In the genomic region with DNA sequence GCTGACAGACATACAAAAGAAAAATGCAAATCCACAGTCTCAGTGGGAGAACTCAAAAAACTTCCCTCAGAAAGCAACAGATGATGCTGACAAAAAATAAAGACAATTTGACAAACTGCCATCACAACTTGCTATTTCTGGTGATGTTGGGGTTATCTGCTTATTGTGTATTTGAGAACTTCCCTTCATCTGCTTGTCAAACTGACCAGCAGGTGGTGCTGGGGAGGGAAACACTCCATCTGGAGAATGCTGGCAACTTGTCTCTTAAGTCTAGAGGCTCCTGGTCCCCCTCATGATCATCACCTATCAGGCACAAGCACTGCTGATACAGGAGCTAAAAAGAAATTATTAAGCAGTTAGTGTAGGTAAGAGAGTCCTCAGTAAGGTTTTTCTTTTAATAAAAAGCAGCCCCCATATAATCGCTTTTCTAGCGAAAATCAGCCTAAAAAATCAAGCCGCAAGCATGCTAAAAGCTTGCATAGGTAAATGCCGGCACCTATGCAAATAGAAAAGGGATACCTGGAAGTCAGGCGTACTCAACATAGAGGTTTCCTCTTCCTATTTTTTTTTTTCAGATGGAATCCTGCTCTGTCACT, we compare ENCODE assay signal across 9 cellular contexts. TPM values are rescaled to one million over a fixed set of nuclear protein-coding genes. Genes with fewer than 3 reads are reported as not detected.
A peak's percentile ranks its signal among the peaks of the same experiment; 100 is the strongest.
DNase-seq lines count a peak whose midpoint lies in the region; ATAC-seq and TF ChIP-seq lines count a peak whose summit lies in the region.
"Had no signal": no experiment of that assay in that cellular context is flagged by ENCODE, and none has a peak within 500 bp of the region (broad histone marks: within the 10 kb centered on the region; RNA-seq: fewer than 3 reads in every experiment).

No MANE protein-coding gene starts in this region.

- H3K27me3 Mint-ChIP-seq in Calu3 (ENCODE audit: unreplicated experiment), result no peaks in the 10 kb centered on the region

- no peak overlapping the region for H3K4me3 ChIP-seq in fibroblast of lung (replicated peaks in 1 of 4; ENCODE audit: control extremely low read depth in 1 of 4, insufficient read depth in 1 of 4, low read depth in 3 of 4, low read length in 4 of 4)
- H3K4me3 ChIP-seq in parathyroid adenoma (ENCODE audit: low read depth, low read length), result no peak overlapping the region
- H3K4me3 ChIP-seq in upper lobe of right lung, result no peak overlapping the region

- no peaks in the 10 kb centered on the region for H3K79me2 ChIP-seq in fibroblast of lung (ENCODE audit: control insufficient read depth, insufficient read depth, low read length)
- no peaks in the 10 kb centered on the region for H3K79me2 ChIP-seq in parathyroid adenoma

- no peak overlapping the region for H3K4me3 Mint-ChIP-seq in Calu3 (ENCODE audit: low read depth, unreplicated experiment)

- DNase-seq in Calu3, result peak; percentile 75
- peak; percentile 38 for DNase-seq in H4 (ENCODE audit: low spot score)
- DNase-seq in NCI-H748 treated with DMSO at 0.1 percent for 48 hours (lab: John Stamatoyannopoulos, UW), result peak; percentile 5
- peak; percentile 62 for DNase-seq in activated CD8-positive, alpha-beta memory T cell treated with anti-CD3 and anti-CD28 coated beads, Interleukin-2, amount 50 U/mL, for 4 hours
- peak; percentile 42 to 66 for DNase-seq in fibroblast of lung (ENCODE audit: low read depth in 2 of 2)
- peak; percentile 71 for DNase-seq in upper lobe of right lung

- no peaks in the 10 kb centered on the region for H3K9me3 Mint-ChIP-seq in Calu3 (ENCODE audit: low read depth, unreplicated experiment)

- H3K27ac Mint-ChIP-seq in Calu3 (ENCODE audit: unreplicated experiment), result no peak overlapping the region

- H2AFZ ChIP-seq in fibroblast of lung (ENCODE audit: low read length), result no peak overlapping the region
- no peak overlapping the region for H2AFZ ChIP-seq in parathyroid adenoma

- H3K27ac ChIP-seq in fibroblast of lung (ENCODE audit: insufficient read depth, low read length) (no peak overlapping the region), parathyroid adenoma (no peak overlapping the region), upper lobe of right lung (no peak overlapping the region)

- H3K4me1 Mint-ChIP-seq in Calu3 (ENCODE audit: low read depth, unreplicated experiment), result peaks cover 10% of the 10 kb centered on the region

- H3K9me3 ChIP-seq in fibroblast of lung (ENCODE audit: control insufficient read depth, insufficient read depth, low read depth, low read length) (no peaks in the 10 kb centered on the region), parathyroid adenoma (ENCODE audit: control insufficient read depth, low read length) (no peaks in the 10 kb centered on the region), upper lobe of right lung (no peaks in the 10 kb centered on the region)

- H3K9ac ChIP-seq in fibroblast of lung (ENCODE audit: insufficient read depth, low read length) (no peak overlapping the region), parathyroid adenoma (no peak overlapping the region)

- CTCF ChIA-PET in Calu3 (lab: Charles Lee), result interaction anchor here (0.7 to 2.3 kb wide), 2 partner anchors 61 to 101 kb away, joined by 3 to 10 read pairs; no protein-coding TSS in a partner anchor

- no TSS peak for BruUV-seq in Calu3 (replicated peaks; lab: Mats Ljungman, UMichigan)

- peak; percentile 56 for TF ChIP-seq CTCF in Calu3 (IDR thresholded peaks at IDR 0.05; ENCODE audit: unreplicated experiment)
- TF ChIP-seq CTCF in fibroblast of lung (conservative IDR thresholded peaks at IDR 0.05 in 1 of 2, IDR thresholded peaks at IDR 0.05 in 1 of 2; ENCODE audit: low read depth in 1 of 2, low read length in 2 of 2), result peak; percentile 74 to 78
- peak; percentile 68 for TF ChIP-seq CTCF in parathyroid adenoma (IDR thresholded peaks at IDR 0.05)
- TF ChIP-seq CTCF in upper lobe of right lung (IDR thresholded peaks at IDR 0.05), result peak; percentile 71

- peak; percentile 87 for ATAC-seq in upper lobe of right lung
- no peak for ATAC-seq in HG03196 (IDR thresholded peaks at IDR 0.05; ENCODE audit: unreplicated experiment)

- H3K36me3 ChIP-seq in fibroblast of lung (ENCODE audit: control insufficient read depth, insufficient read depth, low read length), result no peaks in the 10 kb centered on the region
- no peaks in the 10 kb centered on the region for H3K36me3 ChIP-seq in parathyroid adenoma (ENCODE audit: control insufficient read depth, insufficient read depth, low read length)
- no peaks in the 10 kb centered on the region for H3K36me3 ChIP-seq in upper lobe of right lung

- H3K36me3 Mint-ChIP-seq in Calu3 (ENCODE audit: insufficient read depth, unreplicated experiment), result peaks cover 5% of the 10 kb centered on the region

- no peaks in the 10 kb centered on the region for H4K20me1 ChIP-seq in fibroblast of lung (ENCODE audit: control insufficient read depth, extremely low read depth, insufficient read depth, low read length)

- H3K4me1 ChIP-seq in fibroblast of lung (ENCODE audit: control insufficient read depth, extremely low read depth, insufficient read depth, low read length) (no peaks in the 10 kb centered on the region), parathyroid adenoma (no peaks in the 10 kb centered on the region), upper lobe of right lung (peaks cover 4% of the 10 kb centered on the region)

- intact Hi-C loops in Calu3 (cut with micrococcal nuclease; ENCODE audit: unreplicated experiment), result loop anchor here (1.0 to 2.0 kb wide), 2 partner anchors 40 to 61 kb away; no protein-coding TSS in a partner anchor
- intact Hi-C loops in upper lobe of right lung (cut with DNase I), result no loop called here

- H3K27me3 ChIP-seq in fibroblast of lung (ENCODE audit: control insufficient read depth, insufficient read depth, low read length) (no peaks in the 10 kb centered on the region), parathyroid adenoma (ENCODE audit: control insufficient read depth, insufficient read depth, low read length) (no peaks in the 10 kb centered on the region), upper lobe of right lung (peaks cover 6% of the 10 kb centered on the region)

- no peak overlapping the region for H3K4me2 ChIP-seq in fibroblast of lung (ENCODE audit: extremely low read depth, insufficient read depth, low read length)
- H3K4me2 ChIP-seq in parathyroid adenoma (ENCODE audit: low read length), result no peak overlapping the region

RNA-seq across cellular contexts. Expression of a gene that starts 9.8 kb away (rescaled TPM):
- total RNA-seq in Calu3 (2022), result 35.5 and 39.5 TPM in 2 replicates
- total RNA-seq in H4 (2014; rRNA removed; shearing (Covaris generic)), result 19.9 and 29.0 TPM in 2 replicates
- 0.26 and 0.33 TPM in 2 replicates for total RNA-seq in fibroblast of lung
- 6.2 and 14.8 TPM in 2 replicates for polyA plus RNA-seq in fibroblast of lung
- polyA plus RNA-seq in fibroblast of lung (2012), result 4.5 and 11.6 TPM in 2 replicates
- 0.47 and 3.9 TPM in 2 replicates for polyA minus RNA-seq in fibroblast of lung (ENCODE audit: low replicate concordance)
- 0.87 TPM for total RNA-seq in upper lobe of right lung

RNA-seq across cellular contexts. Expression of a gene that starts 11.1 kb away (rescaled TPM):
- total RNA-seq in Calu3 (2022) (not detected in 2 replicates), fibroblast of lung (not detected in 2 replicates), upper lobe of right lung (not detected)
- not detected in 2 replicates for total RNA-seq in H4 (2014; rRNA removed; shearing (Covaris generic))
- not detected in 2 replicates for polyA plus RNA-seq in fibroblast of lung
- not detected in 2 replicates for polyA plus RNA-seq in fibroblast of lung (2012)
- polyA minus RNA-seq in fibroblast of lung (ENCODE audit: low replicate concordance), result not detected in 2 replicates
- total RNA-seq: T-helper 1 cell treated with Interleukin-12 subunit alpha and Interleukin-12 subunit beta and Interleukin-4 antibody, amounts not matched to agents 30 ng/mL and 1 ng/mL, for 36 hours had no signal

RNA-seq across cellular contexts. Expression of a gene that starts 45.4 kb away (rescaled TPM):
- total RNA-seq in Calu3 (2022) (87.9 and 91.6 TPM in 2 replicates), fibroblast of lung (34.7 and 42.3 TPM in 2 replicates), upper lobe of right lung (60.9 TPM)
- total RNA-seq in H4 (2014; rRNA removed; shearing (Covaris generic)), result 84.4 and 95.2 TPM in 2 replicates
- 27.1 and 44.2 TPM in 2 replicates for polyA plus RNA-seq in fibroblast of lung
- 13.2 and 22.2 TPM in 2 replicates for polyA plus RNA-seq in fibroblast of lung (2012)
- 1.3 and 2.8 TPM in 2 replicates for polyA minus RNA-seq in fibroblast of lung (ENCODE audit: low replicate concordance)

Comparison
In these comparisons a context has a peak if more than half of its experiments do, and no peak if none do; other contexts are left out.
1. DNase-seq: peak in every context shown above with its lines; median percentile 75 in Calu3; 71 in upper lobe of right lung; 62 in activated CD8-positive, alpha-beta memory T cell treated with anti-CD3 and anti-CD28 coated beads, Interleukin-2, amount 50 U/mL, for 4 hours; 54 in fibroblast of lung; 38 in H4; 5 in NCI-H748 treated with DMSO at 0.1 percent for 48 hours.
2. RNA of a gene that starts 9.8 kb away (total RNA-seq): 35.5 to 39.5 TPM in Calu3 and 19.9 to 29.0 TPM in H4; 0.87 TPM in upper lobe of right lung (single experiment) and 0.26 to 0.33 TPM in fibroblast of lung; every median in the first group is over 10 times any median in the second.
3. Peak in every context shown above with its lines, with median percentiles within 50 percentile points of each other: CTCF ChIP-seq.